2 cellular contexts compared by ENCODE assay signal in the genomic region with DNA sequence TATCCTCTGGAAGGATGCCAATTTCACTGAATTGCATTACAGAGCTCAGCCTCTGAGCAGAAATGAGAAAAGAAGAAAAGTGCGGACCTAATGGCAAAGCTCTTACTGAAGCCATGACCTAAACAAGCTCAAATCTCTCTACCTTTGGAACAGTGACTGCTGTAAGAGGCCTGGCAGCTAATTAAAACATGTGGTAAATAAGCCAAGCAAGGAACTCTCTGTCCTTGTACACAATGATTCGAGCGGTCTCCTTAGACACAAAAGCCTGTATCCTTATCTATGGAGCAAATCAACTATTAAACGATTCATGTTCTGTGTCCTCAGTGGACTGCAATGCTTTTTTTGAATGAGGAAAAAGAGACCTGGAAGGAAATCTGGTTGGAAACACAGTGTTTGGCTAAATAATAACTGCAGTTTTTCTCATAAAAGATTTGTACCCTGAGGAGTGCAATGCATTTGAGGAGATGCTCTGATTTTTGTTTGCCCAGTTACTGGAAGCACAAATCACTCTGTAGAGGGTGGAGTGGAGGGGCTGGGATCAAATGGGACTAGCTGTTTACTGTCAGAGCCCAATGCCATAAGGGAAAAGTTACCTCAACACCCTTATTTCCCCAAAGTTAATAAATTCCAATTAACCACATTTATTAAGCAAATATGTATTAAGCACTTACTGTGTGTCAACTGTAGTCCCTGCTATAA.
TF ChIP-seq lines count a peak whose summit lies in the region.

No MANE protein-coding gene starts in this region.

TF ChIP-seq in SK-N-SH treated with all-trans-retinoic acid at 6 μM for 48 hours, 23 proteins besides CTCF, POLR2A, EP300 and RAD21 (continued from another document):
- TF ChIP-seq TSHZ2 (CRISPR knock-in tag; IDR thresholded peaks at IDR 0.05) (no peak), TCF4 (CRISPR knock-in tag; IDR thresholded peaks at IDR 0.05; ENCODE audit: borderline replicate concordance) (no peak), ARNTL (CRISPR knock-in tag; IDR thresholded peaks at IDR 0.05; ENCODE audit: borderline replicate concordance, low read depth) (no peak), SNAI2 (CRISPR knock-in tag; IDR thresholded peaks at IDR 0.05) (no peak), ESRRG (CRISPR knock-in tag; IDR thresholded peaks at IDR 0.05) (no peak), OSR1 (CRISPR knock-in tag; IDR thresholded peaks at IDR 0.05) (no peak), ZC3H10 (CRISPR knock-in tag; IDR thresholded peaks at IDR 0.05) (no peak), RARB (CRISPR knock-in tag; IDR thresholded peaks at IDR 0.05) (no peak), ISL1 (CRISPR knock-in tag; IDR thresholded peaks at IDR 0.05) (no peak), ZNF70 (CRISPR knock-in tag; IDR thresholded peaks at IDR 0.05) (no peak), BACH2 (CRISPR knock-in tag; IDR thresholded peaks at IDR 0.05; ENCODE audit: borderline replicate concordance) (no peak), PATZ1 (CRISPR knock-in tag; IDR thresholded peaks at IDR 0.05; ENCODE audit: borderline replicate concordance) (no peak), GLIS3 (CRISPR knock-in tag; IDR thresholded peaks at IDR 0.05) (no peak), ZNF8 (CRISPR knock-in tag; IDR thresholded peaks at IDR 0.05) (no peak)
- TF ChIP-seq, protein P1, sequence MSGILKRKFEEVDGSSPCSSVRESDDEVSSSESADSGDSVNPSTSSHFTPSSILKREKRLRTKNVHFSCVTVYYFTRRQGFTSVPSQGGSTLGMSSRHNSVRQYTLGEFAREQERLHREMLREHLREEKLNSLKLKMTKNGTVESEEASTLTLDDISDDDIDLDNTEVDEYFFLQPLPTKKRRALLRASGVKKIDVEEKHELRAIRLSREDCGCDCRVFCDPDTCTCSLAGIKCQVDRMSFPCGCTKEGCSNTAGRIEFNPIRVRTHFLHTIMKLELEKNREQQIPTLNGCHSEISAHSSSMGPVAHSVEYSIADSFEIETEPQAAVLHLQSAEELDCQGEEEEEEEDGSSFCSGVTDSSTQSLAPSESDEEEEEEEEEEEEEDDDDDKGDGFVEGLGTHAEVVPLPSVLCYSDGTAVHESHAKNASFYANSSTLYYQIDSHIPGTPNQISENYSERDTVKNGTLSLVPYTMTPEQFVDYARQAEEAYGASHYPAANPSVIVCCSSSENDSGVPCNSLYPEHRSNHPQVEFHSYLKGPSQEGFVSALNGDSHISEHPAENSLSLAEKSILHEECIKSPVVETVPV (CRISPR knock-in tag; IDR thresholded peaks at IDR 0.05), result no peak
- TF ChIP-seq, protein P2, sequence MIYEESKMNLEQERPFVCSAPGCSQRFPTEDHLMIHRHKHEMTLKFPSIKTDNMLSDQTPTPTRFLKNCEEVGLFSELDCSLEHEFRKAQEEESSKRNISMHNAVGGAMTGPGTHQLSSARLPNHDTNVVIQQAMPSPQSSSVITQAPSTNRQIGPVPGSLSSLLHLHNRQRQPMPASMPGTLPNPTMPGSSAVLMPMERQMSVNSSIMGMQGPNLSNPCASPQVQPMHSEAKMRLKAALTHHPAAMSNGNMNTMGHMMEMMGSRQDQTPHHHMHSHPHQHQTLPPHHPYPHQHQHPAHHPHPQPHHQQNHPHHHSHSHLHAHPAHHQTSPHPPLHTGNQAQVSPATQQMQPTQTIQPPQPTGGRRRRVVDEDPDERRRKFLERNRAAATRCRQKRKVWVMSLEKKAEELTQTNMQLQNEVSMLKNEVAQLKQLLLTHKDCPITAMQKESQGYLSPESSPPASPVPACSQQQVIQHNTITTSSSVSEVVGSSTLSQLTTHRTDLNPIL (CRISPR knock-in tag; IDR thresholded peaks at IDR 0.05; ENCODE audit: low read depth), result no peak

TF ChIP-seq in WTC11, 78 proteins besides CTCF, POLR2A, EP300 and RAD21 (continued from another document):
- TF ChIP-seq, protein P3, sequence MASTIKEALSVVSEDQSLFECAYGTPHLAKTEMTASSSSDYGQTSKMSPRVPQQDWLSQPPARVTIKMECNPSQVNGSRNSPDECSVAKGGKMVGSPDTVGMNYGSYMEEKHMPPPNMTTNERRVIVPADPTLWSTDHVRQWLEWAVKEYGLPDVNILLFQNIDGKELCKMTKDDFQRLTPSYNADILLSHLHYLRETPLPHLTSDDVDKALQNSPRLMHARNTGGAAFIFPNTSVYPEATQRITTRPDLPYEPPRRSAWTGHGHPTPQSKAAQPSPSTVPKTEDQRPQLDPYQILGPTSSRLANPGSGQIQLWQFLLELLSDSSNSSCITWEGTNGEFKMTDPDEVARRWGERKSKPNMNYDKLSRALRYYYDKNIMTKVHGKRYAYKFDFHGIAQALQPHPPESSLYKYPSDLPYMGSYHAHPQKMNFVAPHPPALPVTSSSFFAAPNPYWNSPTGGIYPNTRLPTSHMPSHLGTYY (CRISPR knock-in tag; IDR thresholded peaks at IDR 0.05), result no peak
- TF ChIP-seq, protein P4, sequence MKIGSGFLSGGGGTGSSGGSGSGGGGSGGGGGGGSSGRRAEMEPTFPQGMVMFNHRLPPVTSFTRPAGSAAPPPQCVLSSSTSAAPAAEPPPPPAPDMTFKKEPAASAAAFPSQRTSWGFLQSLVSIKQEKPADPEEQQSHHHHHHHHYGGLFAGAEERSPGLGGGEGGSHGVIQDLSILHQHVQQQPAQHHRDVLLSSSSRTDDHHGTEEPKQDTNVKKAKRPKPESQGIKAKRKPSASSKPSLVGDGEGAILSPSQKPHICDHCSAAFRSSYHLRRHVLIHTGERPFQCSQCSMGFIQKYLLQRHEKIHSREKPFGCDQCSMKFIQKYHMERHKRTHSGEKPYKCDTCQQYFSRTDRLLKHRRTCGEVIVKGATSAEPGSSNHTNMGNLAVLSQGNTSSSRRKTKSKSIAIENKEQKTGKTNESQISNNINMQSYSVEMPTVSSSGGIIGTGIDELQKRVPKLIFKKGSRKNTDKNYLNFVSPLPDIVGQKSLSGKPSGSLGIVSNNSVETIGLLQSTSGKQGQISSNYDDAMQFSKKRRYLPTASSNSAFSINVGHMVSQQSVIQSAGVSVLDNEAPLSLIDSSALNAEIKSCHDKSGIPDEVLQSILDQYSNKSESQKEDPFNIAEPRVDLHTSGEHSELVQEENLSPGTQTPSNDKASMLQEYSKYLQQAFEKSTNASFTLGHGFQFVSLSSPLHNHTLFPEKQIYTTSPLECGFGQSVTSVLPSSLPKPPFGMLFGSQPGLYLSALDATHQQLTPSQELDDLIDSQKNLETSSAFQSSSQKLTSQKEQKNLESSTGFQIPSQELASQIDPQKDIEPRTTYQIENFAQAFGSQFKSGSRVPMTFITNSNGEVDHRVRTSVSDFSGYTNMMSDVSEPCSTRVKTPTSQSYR (CRISPR knock-in tag; IDR thresholded peaks at IDR 0.05), result no peak
- TF ChIP-seq, protein P5, sequence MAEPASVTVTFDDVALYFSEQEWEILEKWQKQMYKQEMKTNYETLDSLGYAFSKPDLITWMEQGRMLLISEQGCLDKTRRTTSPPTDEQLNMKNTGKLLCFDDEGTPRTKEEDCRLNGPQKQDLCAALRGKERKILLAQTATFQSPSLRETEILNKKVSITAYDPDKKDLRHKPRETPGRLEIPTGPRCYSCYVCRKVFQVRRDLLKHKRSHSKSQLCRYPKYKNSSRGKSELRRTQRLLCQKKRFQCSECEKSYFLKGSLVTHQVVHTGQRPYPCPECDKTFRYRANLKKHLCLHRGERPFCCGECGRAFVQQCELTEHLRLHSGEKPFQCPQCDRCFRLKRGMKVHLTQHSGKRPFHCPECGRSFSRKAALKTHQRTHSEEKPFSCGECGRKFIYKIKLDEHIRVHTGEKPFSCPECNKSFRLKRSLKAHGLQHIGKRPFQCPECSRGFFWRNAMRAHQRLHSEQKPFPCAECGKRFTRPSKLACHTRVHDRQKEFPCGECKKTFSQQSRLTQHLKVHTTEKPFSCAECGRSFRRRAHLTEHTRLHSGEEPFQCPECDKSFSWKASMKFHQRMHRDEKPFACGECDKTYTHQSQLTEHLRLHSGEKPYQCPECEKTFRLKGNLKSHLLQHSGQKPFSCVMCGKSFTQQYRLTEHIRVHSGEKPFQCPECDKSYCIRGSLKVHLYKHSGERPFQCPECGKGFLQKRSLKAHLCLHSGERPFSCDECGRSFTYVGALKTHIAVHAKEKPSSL (CRISPR knock-in tag; conservative IDR thresholded peaks at IDR 0.05), result no peak
- TF ChIP-seq MAX (CRISPR knock-in tag; IDR thresholded peaks at IDR 0.05) (no peak), ETV6 (CRISPR knock-in tag; IDR thresholded peaks at IDR 0.05) (no peak)
